Comparison of ENCODE assay signal across 18 cellular contexts in the genomic region with DNA sequence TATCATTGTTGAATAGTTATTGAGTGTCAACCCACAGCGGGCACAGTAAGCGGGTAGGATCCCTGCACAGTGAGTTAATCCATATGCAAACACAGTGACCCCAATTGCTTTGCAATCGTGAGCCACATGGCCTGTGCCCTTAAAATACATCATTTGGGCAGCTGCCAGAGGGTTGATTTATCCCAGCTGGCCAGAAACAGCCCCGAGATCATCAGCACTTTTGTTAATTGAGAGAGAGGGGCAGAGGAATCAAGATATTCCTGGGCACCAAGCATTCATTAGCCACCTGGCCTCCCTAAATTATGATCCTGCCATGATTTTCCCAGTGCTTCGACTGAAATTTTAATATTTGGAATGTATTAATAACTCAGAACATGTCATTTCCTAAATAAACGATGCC. TPM values are rescaled to one million over a fixed set of nuclear protein-coding genes. Genes with fewer than 3 reads are reported as not detected.
"Had no signal": no experiment of that assay in that cellular context is flagged by ENCODE, and none has a peak within 500 bp of the region (broad histone marks: within the 10 kb centered on the region; RNA-seq: fewer than 3 reads in every experiment).

No MANE protein-coding gene starts in this region.

- ATAC-seq: activated CD4-positive, CD25-positive, alpha-beta regulatory T cell treated with anti-CD3 and anti-CD28 coated beads, Interleukin-2, amount 50 U/mL, for 24 hours; heart left ventricle; left colon; mucosa of descending colon; naive thymus-derived CD8-positive, alpha-beta T cell had no signal

- DNase-seq: activated naive CD4-positive, alpha-beta T cell treated with anti-CD3 and anti-CD28 coated beads, Interleukin-2, amount 50 U/mL, for 16 hours; adrenal gland; caudate nucleus; colonic mucosa; effector CD4-positive, alpha-beta T cell; heart left ventricle; left colon; mammary epithelial cell; mucosa of descending colon; naive thymus-derived CD8-positive, alpha-beta T cell; posterior cingulate gyrus had no signal

- H3K27me3 ChIP-seq: adrenal gland, colonic mucosa had no signal

- H3K4me1 Mint-ChIP-seq: naive thymus-derived CD8-positive, alpha-beta T cell had no signal

- H3K4me1 ChIP-seq: adrenal gland, colonic mucosa, heart left ventricle had no signal

- H3K36me3 ChIP-seq: adrenal gland, colonic mucosa, heart left ventricle, neutrophil had no signal

- H3K27ac ChIP-seq: adrenal gland, colonic mucosa, heart left ventricle, neutrophil, skin epidermis had no signal

- FAIRE-seq: frontal cortex, urothelium cell line had no signal

- H3K4me3 Mint-ChIP-seq: naive thymus-derived CD8-positive, alpha-beta T cell had no signal

- H3K9me3 Mint-ChIP-seq: activated T-helper 2 cell treated with anti-CD3 and anti-CD28 coated beads, Interferon-gamma antibody, Interleukin-2, Interleukin-4, amounts not matched to agents 10 μg/mL and 5 μg/mL and 100 μg/mL, durations not matched to agents 14 hours and 24 hours and 36 hours; naive thymus-derived CD8-positive, alpha-beta T cell had no signal

- H3K27ac Mint-ChIP-seq: activated T-helper 2 cell treated with anti-CD3 and anti-CD28 coated beads, Interferon-gamma antibody, Interleukin-2, Interleukin-4, amounts not matched to agents 10 μg/mL and 5 μg/mL and 100 μg/mL, durations not matched to agents 14 hours and 24 hours and 36 hours; naive thymus-derived CD8-positive, alpha-beta T cell had no signal

- H3K36me3 Mint-ChIP-seq: naive thymus-derived CD8-positive, alpha-beta T cell had no signal

- H3K9me3 ChIP-seq: adrenal gland, colonic mucosa, heart left ventricle, mucosa of descending colon, neutrophil had no signal

- H3K4me3 ChIP-seq: adrenal gland, colonic mucosa, heart left ventricle, mucosa of descending colon, skin epidermis had no signal

RNA-seq across cellular contexts. Expression of a gene that starts 9.8 kb away (rescaled TPM):
- total RNA-seq: activated T-helper 2 cell treated with anti-CD3 and anti-CD28 coated beads, Interferon-gamma antibody, Interleukin-2, Interleukin-4, amounts not matched to agents 10 μg/mL and 5 μg/mL and 100 μg/mL, durations not matched to agents 14 hours and 24 hours and 36 hours; adrenal gland; fibroblast of lung; heart left ventricle; left colon; mammary epithelial cell; naive thymus-derived CD8-positive, alpha-beta T cell had no signal
- polyA plus RNA-seq: adrenal gland; fibroblast of lung; heart left ventricle; mammary epithelial cell; naive thymus-derived CD8-positive, alpha-beta T cell had no signal
